1 cellular context compared by ENCODE assay signal in the genomic region with DNA sequence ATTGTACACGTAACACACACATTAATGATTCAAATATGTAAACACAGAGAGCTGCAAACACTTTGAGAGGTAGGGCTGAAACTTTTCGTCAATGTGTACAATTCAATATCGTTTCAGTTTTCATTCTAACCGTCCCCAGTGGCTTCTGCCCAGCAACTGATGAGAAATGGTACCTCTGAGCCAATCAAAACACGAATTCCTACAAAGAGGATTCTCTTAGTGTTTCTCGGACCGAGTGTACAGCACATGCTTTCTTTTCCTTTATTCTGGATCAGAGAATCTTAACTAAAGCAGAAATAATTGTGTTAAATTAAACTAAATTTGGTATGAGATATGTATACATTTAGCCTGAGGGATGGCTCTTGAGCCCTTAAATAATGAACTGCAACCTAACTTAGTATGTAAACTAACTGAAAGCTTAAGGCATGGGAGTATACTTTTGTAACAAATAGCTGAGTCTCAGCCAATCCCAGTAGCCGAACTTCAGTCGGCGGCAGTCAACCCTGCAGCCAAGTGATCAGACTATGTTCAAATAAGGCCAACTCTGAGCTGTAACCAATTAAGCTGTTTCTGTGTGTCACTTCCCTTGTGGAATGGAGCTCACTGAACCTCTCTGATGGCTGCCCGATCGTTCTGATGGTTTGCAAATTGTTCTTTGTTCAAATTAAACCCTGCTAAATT.
A peak's percentile ranks its signal among the peaks of the same experiment; 100 is the strongest.
TF ChIP-seq lines count a peak whose summit lies in the region.

No MANE protein-coding gene starts in this region.

TF ChIP-seq in HepG2, 621 proteins besides CTCF, POLR2A, EP300 and RAD21 (continues in another document):
- TF ChIP-seq ZFP36 (IDR thresholded peaks at IDR 0.05; ENCODE audit: borderline replicate concordance, low read depth, low read length, partially characterized antibody) = no peak
- TF ChIP-seq, protein P1, sequence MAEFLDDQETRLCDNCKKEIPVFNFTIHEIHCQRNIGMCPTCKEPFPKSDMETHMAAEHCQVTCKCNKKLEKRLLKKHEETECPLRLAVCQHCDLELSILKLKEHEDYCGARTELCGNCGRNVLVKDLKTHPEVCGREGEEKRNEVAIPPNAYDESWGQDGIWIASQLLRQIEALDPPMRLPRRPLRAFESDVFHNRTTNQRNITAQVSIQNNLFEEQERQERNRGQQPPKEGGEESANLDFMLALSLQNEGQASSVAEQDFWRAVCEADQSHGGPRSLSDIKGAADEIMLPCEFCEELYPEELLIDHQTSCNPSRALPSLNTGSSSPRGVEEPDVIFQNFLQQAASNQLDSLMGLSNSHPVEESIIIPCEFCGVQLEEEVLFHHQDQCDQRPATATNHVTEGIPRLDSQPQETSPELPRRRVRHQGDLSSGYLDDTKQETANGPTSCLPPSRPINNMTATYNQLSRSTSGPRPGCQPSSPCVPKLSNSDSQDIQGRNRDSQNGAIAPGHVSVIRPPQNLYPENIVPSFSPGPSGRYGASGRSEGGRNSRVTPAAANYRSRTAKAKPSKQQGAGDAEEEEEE (CRISPR knock-in tag; IDR thresholded peaks at IDR 0.05; ENCODE audit: borderline replicate concordance) = no peak
- no peak for TF ChIP-seq ZKSCAN5 (CRISPR knock-in tag; IDR thresholded peaks at IDR 0.05)
- TF ChIP-seq FOXJ3 (CRISPR knock-in tag; IDR thresholded peaks at IDR 0.05; ENCODE audit: borderline replicate concordance) = peak; percentile 76; the same call in 1 of the 2 replicates
- peak; percentile 75 for TF ChIP-seq ZMYM4 (CRISPR knock-in tag; IDR thresholded peaks at IDR 0.05)
- no peak for TF ChIP-seq CAMTA2 (CRISPR knock-in tag; IDR thresholded peaks at IDR 0.05; ENCODE audit: borderline replicate concordance)
- TF ChIP-seq ZNF547 (CRISPR knock-in tag; IDR thresholded peaks at IDR 0.05) = peak; percentile 26; the same call in 1 of the 2 replicates
- TF ChIP-seq, protein P2, sequence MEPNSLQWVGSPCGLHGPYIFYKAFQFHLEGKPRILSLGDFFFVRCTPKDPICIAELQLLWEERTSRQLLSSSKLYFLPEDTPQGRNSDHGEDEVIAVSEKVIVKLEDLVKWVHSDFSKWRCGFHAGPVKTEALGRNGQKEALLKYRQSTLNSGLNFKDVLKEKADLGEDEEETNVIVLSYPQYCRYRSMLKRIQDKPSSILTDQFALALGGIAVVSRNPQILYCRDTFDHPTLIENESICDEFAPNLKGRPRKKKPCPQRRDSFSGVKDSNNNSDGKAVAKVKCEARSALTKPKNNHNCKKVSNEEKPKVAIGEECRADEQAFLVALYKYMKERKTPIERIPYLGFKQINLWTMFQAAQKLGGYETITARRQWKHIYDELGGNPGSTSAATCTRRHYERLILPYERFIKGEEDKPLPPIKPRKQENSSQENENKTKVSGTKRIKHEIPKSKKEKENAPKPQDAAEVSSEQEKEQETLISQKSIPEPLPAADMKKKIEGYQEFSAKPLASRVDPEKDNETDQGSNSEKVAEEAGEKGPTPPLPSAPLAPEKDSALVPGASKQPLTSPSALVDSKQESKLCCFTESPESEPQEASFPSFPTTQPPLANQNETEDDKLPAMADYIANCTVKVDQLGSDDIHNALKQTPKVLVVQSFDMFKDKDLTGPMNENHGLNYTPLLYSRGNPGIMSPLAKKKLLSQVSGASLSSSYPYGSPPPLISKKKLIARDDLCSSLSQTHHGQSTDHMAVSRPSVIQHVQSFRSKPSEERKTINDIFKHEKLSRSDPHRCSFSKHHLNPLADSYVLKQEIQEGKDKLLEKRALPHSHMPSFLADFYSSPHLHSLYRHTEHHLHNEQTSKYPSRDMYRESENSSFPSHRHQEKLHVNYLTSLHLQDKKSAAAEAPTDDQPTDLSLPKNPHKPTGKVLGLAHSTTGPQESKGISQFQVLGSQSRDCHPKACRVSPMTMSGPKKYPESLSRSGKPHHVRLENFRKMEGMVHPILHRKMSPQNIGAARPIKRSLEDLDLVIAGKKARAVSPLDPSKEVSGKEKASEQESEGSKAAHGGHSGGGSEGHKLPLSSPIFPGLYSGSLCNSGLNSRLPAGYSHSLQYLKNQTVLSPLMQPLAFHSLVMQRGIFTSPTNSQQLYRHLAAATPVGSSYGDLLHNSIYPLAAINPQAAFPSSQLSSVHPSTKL (CRISPR knock-in tag; IDR thresholded peaks at IDR 0.05) = peak; percentile 21; the same call in 1 of the 2 replicates
- TF ChIP-seq, protein P3, sequence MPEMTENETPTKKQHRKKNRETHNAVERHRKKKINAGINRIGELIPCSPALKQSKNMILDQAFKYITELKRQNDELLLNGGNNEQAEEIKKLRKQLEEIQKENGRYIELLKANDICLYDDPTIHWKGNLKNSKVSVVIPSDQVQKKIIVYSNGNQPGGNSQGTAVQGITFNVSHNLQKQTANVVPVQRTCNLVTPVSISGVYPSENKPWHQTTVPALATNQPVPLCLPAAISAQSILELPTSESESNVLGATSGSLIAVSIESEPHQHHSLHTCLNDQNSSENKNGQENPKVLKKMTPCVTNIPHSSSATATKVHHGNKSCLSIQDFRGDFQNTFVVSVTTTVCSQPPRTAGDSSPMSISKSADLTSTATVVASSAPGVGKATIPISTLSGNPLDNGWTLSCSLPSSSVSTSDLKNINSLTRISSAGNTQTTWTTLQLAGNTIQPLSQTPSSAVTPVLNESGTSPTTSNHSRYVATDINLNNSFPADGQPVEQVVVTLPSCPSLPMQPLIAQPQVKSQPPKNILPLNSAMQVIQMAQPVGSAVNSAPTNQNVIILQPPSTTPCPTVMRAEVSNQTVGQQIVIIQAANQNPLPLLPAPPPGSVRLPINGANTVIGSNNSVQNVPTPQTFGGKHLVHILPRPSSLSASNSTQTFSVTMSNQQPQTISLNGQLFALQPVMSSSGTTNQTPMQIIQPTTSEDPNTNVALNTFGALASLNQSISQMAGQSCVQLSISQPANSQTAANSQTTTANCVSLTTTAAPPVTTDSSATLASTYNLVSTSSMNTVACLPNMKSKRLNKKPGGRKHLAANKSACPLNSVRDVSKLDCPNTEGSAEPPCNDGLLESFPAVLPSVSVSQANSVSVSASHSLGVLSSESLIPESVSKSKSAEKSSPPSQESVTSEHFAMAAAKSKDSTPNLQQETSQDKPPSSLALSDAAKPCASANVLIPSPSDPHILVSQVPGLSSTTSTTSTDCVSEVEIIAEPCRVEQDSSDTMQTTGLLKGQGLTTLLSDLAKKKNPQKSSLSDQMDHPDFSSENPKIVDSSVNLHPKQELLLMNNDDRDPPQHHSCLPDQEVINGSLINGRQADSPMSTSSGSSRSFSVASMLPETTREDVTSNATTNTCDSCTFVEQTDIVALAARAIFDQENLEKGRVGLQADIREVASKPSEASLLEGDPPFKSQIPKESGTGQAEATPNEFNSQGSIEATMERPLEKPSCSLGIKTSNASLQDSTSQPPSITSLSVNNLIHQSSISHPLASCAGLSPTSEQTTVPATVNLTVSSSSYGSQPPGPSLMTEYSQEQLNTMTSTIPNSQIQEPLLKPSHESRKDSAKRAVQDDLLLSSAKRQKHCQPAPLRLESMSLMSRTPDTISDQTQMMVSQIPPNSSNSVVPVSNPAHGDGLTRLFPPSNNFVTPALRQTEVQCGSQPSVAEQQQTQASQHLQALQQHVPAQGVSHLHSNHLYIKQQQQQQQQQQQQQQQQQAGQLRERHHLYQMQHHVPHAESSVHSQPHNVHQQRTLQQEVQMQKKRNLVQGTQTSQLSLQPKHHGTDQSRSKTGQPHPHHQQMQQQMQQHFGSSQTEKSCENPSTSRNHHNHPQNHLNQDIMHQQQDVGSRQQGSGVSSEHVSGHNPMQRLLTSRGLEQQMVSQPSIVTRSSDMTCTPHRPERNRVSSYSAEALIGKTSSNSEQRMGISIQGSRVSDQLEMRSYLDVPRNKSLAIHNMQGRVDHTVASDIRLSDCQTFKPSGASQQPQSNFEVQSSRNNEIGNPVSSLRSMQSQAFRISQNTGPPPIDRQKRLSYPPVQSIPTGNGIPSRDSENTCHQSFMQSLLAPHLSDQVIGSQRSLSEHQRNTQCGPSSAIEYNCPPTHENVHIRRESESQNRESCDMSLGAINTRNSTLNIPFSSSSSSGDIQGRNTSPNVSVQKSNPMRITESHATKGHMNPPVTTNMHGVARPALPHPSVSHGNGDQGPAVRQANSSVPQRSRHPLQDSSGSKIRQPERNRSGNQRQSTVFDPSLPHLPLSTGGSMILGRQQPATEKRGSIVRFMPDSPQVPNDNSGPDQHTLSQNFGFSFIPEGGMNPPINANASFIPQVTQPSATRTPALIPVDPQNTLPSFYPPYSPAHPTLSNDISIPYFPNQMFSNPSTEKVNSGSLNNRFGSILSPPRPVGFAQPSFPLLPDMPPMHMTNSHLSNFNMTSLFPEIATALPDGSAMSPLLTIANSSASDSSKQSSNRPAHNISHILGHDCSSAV (CRISPR knock-in tag; IDR thresholded peaks at IDR 0.05; ENCODE audit: borderline replicate concordance) = no peak
- TF ChIP-seq ZNF652 (CRISPR knock-in tag; IDR thresholded peaks at IDR 0.05; ENCODE audit: borderline replicate concordance, low read depth) = 0 out of 2 replicates have a peak, but pooled peaks have one; percentile 12
- TF ChIP-seq, protein P4, sequence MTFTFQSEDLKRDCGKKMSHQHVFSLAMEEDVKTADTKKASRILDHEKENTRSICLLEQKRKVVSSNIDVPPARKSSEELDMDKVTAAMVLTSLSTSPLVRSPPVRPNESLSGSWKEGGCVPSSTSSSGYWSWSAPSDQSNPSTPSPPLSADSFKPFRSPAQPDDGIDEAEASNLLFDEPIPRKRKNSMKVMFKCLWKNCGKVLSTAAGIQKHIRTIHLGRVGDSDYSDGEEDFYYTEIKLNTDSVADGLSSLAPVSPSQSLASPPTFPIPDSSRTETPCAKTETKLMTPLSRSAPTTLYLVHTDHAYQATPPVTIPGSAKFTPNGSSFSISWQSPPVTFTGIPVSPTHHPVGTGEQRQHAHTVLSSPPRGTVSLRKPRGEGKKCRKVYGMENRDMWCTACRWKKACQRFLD (CRISPR knock-in tag; IDR thresholded peaks at IDR 0.05; ENCODE audit: borderline replicate concordance) = no peak
- TF ChIP-seq, protein P5, sequence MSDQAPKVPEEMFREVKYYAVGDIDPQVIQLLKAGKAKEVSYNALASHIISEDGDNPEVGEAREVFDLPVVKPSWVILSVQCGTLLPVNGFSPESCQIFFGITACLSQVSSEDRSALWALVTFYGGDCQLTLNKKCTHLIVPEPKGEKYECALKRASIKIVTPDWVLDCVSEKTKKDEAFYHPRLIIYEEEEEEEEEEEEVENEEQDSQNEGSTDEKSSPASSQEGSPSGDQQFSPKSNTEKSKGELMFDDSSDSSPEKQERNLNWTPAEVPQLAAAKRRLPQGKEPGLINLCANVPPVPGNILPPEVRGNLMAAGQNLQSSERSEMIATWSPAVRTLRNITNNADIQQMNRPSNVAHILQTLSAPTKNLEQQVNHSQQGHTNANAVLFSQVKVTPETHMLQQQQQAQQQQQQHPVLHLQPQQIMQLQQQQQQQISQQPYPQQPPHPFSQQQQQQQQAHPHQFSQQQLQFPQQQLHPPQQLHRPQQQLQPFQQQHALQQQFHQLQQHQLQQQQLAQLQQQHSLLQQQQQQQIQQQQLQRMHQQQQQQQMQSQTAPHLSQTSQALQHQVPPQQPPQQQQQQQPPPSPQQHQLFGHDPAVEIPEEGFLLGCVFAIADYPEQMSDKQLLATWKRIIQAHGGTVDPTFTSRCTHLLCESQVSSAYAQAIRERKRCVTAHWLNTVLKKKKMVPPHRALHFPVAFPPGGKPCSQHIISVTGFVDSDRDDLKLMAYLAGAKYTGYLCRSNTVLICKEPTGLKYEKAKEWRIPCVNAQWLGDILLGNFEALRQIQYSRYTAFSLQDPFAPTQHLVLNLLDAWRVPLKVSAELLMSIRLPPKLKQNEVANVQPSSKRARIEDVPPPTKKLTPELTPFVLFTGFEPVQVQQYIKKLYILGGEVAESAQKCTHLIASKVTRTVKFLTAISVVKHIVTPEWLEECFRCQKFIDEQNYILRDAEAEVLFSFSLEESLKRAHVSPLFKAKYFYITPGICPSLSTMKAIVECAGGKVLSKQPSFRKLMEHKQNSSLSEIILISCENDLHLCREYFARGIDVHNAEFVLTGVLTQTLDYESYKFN (CRISPR knock-in tag; conservative IDR thresholded peaks at IDR 0.05) = peak; percentile 24; the same call in 1 of the 2 replicates
- peak; percentile 93 for TF ChIP-seq SRF (IDR thresholded peaks at IDR 0.05; ENCODE audit: low read depth, low read length)
- TF ChIP-seq, protein P6, sequence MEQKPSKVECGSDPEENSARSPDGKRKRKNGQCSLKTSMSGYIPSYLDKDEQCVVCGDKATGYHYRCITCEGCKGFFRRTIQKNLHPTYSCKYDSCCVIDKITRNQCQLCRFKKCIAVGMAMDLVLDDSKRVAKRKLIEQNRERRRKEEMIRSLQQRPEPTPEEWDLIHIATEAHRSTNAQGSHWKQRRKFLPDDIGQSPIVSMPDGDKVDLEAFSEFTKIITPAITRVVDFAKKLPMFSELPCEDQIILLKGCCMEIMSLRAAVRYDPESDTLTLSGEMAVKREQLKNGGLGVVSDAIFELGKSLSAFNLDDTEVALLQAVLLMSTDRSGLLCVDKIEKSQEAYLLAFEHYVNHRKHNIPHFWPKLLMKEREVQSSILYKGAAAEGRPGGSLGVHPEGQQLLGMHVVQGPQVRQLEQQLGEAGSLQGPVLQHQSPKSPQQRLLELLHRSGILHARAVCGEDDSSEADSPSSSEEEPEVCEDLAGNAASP (CRISPR knock-in tag; IDR thresholded peaks at IDR 0.05; ENCODE audit: borderline replicate concordance) = peak; percentile 29; the same call in 1 of the 2 replicates
- no peak for TF ChIP-seq SRSF9 (IDR thresholded peaks at IDR 0.05; ENCODE audit: borderline replicate concordance, insufficient read depth, low read depth, low read length, poor library complexity, severe bottlenecking)
- TF ChIP-seq KLF6 (CRISPR knock-in tag; IDR thresholded peaks at IDR 0.05) = 0 out of 2 replicates have a peak, but pooled peaks have one; percentile 20
- no peak for TF ChIP-seq NCOA1 (CRISPR knock-in tag; IDR thresholded peaks at IDR 0.05)
- TF ChIP-seq, protein P7, sequence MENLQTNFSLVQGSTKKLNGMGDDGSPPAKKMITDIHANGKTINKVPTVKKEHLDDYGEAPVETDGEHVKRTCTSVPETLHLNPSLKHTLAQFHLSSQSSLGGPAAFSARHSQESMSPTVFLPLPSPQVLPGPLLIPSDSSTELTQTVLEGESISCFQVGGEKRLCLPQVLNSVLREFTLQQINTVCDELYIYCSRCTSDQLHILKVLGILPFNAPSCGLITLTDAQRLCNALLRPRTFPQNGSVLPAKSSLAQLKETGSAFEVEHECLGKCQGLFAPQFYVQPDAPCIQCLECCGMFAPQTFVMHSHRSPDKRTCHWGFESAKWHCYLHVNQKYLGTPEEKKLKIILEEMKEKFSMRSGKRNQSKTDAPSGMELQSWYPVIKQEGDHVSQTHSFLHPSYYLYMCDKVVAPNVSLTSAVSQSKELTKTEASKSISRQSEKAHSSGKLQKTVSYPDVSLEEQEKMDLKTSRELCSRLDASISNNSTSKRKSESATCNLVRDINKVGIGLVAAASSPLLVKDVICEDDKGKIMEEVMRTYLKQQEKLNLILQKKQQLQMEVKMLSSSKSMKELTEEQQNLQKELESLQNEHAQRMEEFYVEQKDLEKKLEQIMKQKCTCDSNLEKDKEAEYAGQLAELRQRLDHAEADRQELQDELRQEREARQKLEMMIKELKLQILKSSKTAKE (CRISPR knock-in tag; IDR thresholded peaks at IDR 0.05; ENCODE audit: borderline replicate concordance) = peak; percentile 28; the same call in 1 of the 2 replicates
- 0 out of 2 replicates have a peak, but pooled peaks have one; percentile 14 for TF ChIP-seq JUN (CRISPR knock-in tag; IDR thresholded peaks at IDR 0.05)
- TF ChIP-seq ZNF724P (CRISPR knock-in tag; IDR thresholded peaks at IDR 0.05; ENCODE audit: borderline replicate concordance) = no peak
- no peak for TF ChIP-seq ZNF850 (CRISPR knock-in tag; conservative IDR thresholded peaks at IDR 0.05)
- peak; percentile 86 for TF ChIP-seq NFYC (CRISPR knock-in tag; IDR thresholded peaks at IDR 0.05)
- TF ChIP-seq, protein P8, sequence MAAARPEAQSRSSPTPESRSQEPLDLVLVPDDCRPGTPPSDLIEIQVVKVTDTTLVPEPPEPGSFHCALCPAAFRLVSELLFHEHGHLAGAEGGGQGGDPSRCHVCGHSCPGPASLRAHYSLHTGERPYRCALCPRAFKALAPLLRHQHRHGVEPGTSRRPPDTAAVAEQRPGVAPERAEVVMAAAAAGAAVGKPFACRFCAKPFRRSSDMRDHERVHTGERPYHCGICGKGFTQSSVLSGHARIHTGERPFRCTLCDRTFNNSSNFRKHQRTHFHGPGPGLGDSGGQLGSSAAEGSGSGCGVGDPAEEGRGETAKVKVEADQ (CRISPR knock-in tag; IDR thresholded peaks at IDR 0.05; ENCODE audit: borderline replicate concordance) = no peak
- TF ChIP-seq CENPT (CRISPR knock-in tag; IDR thresholded peaks at IDR 0.05; ENCODE audit: low read depth) = no peak
